8 cellular contexts compared by ENCODE assay signal in genomic region chr2:15560404-15560987, GRCh38. TPM values are rescaled to one million over a fixed set of nuclear protein-coding genes. Genes with fewer than 3 reads are reported as not detected.
A peak's percentile ranks its signal among the peaks of the same experiment; 100 is the strongest.
DNase-seq lines count a peak whose midpoint lies in the region; ATAC-seq and TF ChIP-seq lines count a peak whose summit lies in the region.

No MANE protein-coding gene starts in this region.

- peak; percentile 25 for ATAC-seq in GM18861 (IDR thresholded peaks at IDR 0.05; ENCODE audit: unreplicated experiment)
- ATAC-seq in HG03064 (IDR thresholded peaks at IDR 0.05; ENCODE audit: low read depth, unreplicated experiment) = peak; percentile 42

- peak overlapping the region; percentile 84 for H3K4me2 ChIP-seq in hepatocyte

- H3K9ac ChIP-seq in rectal smooth muscle tissue (ENCODE audit: low read length) = peak overlapping the region; percentile 95

- peaks cover 18% of the 10 kb centered on the region for H3K4me1 ChIP-seq in hepatocyte (ENCODE audit: insufficient read depth)
- peaks cover 6% of the 10 kb centered on the region for H3K4me1 ChIP-seq in rectal smooth muscle tissue (ENCODE audit: control insufficient read depth, insufficient read depth, low read length)

- H3K27ac ChIP-seq in hepatocyte (peak overlapping the region; percentile 88), rectal smooth muscle tissue (ENCODE audit: low read depth, low read length) (peak overlapping the region; percentile 76)

- peak; percentile 45 for DNase-seq in Ammon's horn (ENCODE audit: low spot score)
- DNase-seq in NCI-H526 treated with DMSO at 0.1 percent for 48 hours (lab: John Stamatoyannopoulos, UW) = peak; percentile 100
- DNase-seq in amniotic stem cell (lab: John Stamatoyannopoulos, UW) = peak; percentile 4
- peak; percentile 61 for DNase-seq in hepatocyte (ENCODE audit: low spot score)
- no peak for DNase-seq in T-helper 9 cell

- no peaks in the 10 kb centered on the region for H3K9me2 ChIP-seq in hepatocyte (replicated peaks; ENCODE audit: insufficient read depth)

- H2AFZ ChIP-seq in hepatocyte = peak overlapping the region; percentile 98

- 2% methylated on average over 27 of the region's 28 CpGs for WGBS in hepatocyte (ENCODE audit: low lambda C conversion rate, missing lambda C conversion rate)

- no peak for TF ChIP-seq CTCF in hepatocyte (IDR thresholded peaks at IDR 0.05; ENCODE audit: poor library complexity)

- no peaks in the 10 kb centered on the region for H3K9me3 ChIP-seq in hepatocyte (ENCODE audit: low read depth)

- no peaks in the 10 kb centered on the region for H3K27me3 ChIP-seq in hepatocyte
- no peaks in the 10 kb centered on the region for H3K27me3 ChIP-seq in rectal smooth muscle tissue (ENCODE audit: control insufficient read depth, insufficient read depth, low read length)

- H3K36me3 ChIP-seq in hepatocyte (replicated peaks; ENCODE audit: insufficient read depth, low read depth) (no peaks in the 10 kb centered on the region), rectal smooth muscle tissue (ENCODE audit: control insufficient read depth, insufficient read depth, low read length) (no peaks in the 10 kb centered on the region)

- peak overlapping the region; percentile 75 for H3K4me3 ChIP-seq in hepatocyte
- H3K4me3 ChIP-seq in rectal smooth muscle tissue (ENCODE audit: low read length) = peak overlapping the region; percentile 99

- H3K79me2 ChIP-seq in hepatocyte = peaks cover 47% of the 10 kb centered on the region

- no peaks in the 10 kb centered on the region for H4K20me1 ChIP-seq in hepatocyte (ENCODE audit: insufficient read depth, poor library complexity, severe bottlenecking)

RNA-seq across cellular contexts. Expression of gene NBAS, which starts 0.6 kb away (rescaled TPM):
- 45.8 and 47.2 TPM in 2 replicates for total RNA-seq in hepatocyte
- polyA plus RNA-seq in hepatocyte = 18.5 and 20.8 TPM in 2 replicates

RNA-seq across cellular contexts. Expression of gene DDX1, which starts 31.2 kb away (rescaled TPM):
- 70.2 and 76.7 TPM in 2 replicates for total RNA-seq in hepatocyte
- 76.2 and 82.6 TPM in 2 replicates for polyA plus RNA-seq in hepatocyte
